Comparison of ENCODE assay signal across 11 cellular contexts in the genomic region with DNA sequence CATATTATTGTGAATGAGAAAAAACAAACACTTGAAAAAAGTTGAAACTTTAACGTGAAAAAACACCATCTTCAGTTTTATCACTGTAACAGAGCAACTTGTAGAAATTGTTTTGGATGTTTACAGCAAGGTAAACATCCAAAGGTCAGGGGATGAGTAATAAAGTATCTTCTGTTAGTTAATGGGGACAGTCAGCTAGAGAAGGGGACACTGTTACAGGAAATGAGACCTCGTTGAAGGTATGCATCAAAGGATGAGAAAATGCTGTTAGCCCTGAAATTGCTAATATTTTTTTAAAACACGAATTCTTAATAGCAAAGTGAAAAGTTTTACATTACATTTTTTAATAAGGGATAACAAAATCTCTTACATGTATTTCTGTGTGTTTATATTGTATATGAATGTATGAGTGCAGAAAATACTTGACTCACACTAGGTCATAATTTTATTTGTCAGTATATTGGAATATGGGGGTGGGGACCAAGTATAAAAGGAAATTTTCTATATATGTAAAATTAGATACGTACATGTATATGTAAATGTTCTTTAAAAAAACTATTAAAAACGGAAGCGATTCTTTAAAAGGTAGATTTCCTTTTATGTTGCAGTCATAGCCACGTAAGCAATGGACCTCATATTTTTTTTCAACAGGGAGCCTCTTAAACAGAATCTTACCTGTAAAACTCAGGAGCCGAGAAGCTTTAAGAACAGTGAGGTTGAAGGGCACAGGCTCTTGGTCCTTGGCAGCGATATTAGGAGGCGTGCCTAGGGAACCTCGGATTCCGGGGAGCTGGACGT. TPM values are rescaled to one million over a fixed set of nuclear protein-coding genes. Genes with fewer than 3 reads are reported as not detected.
DNase-seq lines count a peak whose midpoint lies in the region; ATAC-seq and TF ChIP-seq lines count a peak whose summit lies in the region.
"Had no signal": no experiment of that assay in that cellular context is flagged by ENCODE, and none has a peak within 500 bp of the region (broad histone marks: within the 10 kb centered on the region; RNA-seq: fewer than 3 reads in every experiment).

No MANE protein-coding gene starts in this region.

- H3K27ac Mint-ChIP-seq in T-helper 17 cell: peak overlapping the region; percentile 96
- H3K27ac Mint-ChIP-seq in type B pancreatic cell: no peak overlapping the region

- H3K9ac ChIP-seq in DND-41 (ENCODE audit: low read depth, low read length): peak overlapping the region; percentile 90
- peak overlapping the region; percentile 3 for H3K9ac ChIP-seq in iPS-15b (ENCODE audit: low read depth, low read length)

- peak overlapping the region; percentile 95 for H3K27ac ChIP-seq in DND-41 (ENCODE audit: low read length)

- peak overlapping the region; percentile 92 for H3K4me2 ChIP-seq in DND-41 (ENCODE audit: insufficient read depth, low read length)

- no peaks in the 10 kb centered on the region for H3K9me3 Mint-ChIP-seq in type B pancreatic cell

- TF ChIP-seq CTCF in DND-41 (IDR thresholded peaks at IDR 0.05; ENCODE audit: borderline replicate concordance, extremely low read depth, low read length, poor library complexity, severe bottlenecking): no peak
- TF ChIP-seq CTCF in type B pancreatic cell (conservative IDR thresholded peaks at IDR 0.05): no peak

- H2AFZ ChIP-seq in DND-41 (ENCODE audit: low read depth, low read length): no peak overlapping the region
- H2AFZ ChIP-seq: PC-9 had no signal

- H3K4me1 ChIP-seq in DND-41 (ENCODE audit: insufficient read depth, low read length): peaks cover 58% of the 10 kb centered on the region
- H3K4me1 ChIP-seq in iPS-15b (ENCODE audit: control insufficient read depth, insufficient read depth, low read length): no peaks in the 10 kb centered on the region

- H3K9me3 ChIP-seq in DND-41 (ENCODE audit: insufficient read depth, low read length, severe bottlenecking) (no peaks in the 10 kb centered on the region), T-helper 17 cell (ENCODE audit: control insufficient read depth, low read length, poor library complexity, severe bottlenecking) (no peaks in the 10 kb centered on the region), iPS-15b (ENCODE audit: control insufficient read depth, insufficient read depth, low read length) (no peaks in the 10 kb centered on the region)

- H3K36me3 ChIP-seq in DND-41 (ENCODE audit: insufficient read depth, low read length) (peaks cover 3% of the 10 kb centered on the region; the same call in 1 of the 2 replicates), iPS-15b (ENCODE audit: control insufficient read depth, insufficient read depth, low read length) (no peaks in the 10 kb centered on the region)

- ATAC-seq in DND-41 (ENCODE audit: insufficient read depth, low read depth) (no peak), GM18861 (IDR thresholded peaks at IDR 0.05; ENCODE audit: unreplicated experiment) (peak; percentile 26), T-helper 17 cell (no peak)

- no peaks in the 10 kb centered on the region for H3K27me3 ChIP-seq in DND-41 (ENCODE audit: insufficient read depth, low read length, poor library complexity)
- no peaks in the 10 kb centered on the region for H3K27me3 ChIP-seq in iPS-15b (ENCODE audit: control insufficient read depth, insufficient read depth, low read length)
- H3K27me3 ChIP-seq: tibial nerve had no signal

- H3K27me3 Mint-ChIP-seq in T-helper 17 cell: no peaks in the 10 kb centered on the region
- H3K27me3 Mint-ChIP-seq in type B pancreatic cell: no peaks in the 10 kb centered on the region

- H3K4me1 Mint-ChIP-seq in T-helper 17 cell (peaks cover 40% of the 10 kb centered on the region), type B pancreatic cell (ENCODE audit: unreplicated experiment) (peaks cover 28% of the 10 kb centered on the region)

- H3K4me3 Mint-ChIP-seq in T-helper 17 cell (peak overlapping the region; percentile 78), type B pancreatic cell (no peak overlapping the region)

- H3K36me3 Mint-ChIP-seq in T-helper 17 cell (ENCODE audit: low read depth) (no peaks in the 10 kb centered on the region), type B pancreatic cell (peaks cover 30% of the 10 kb centered on the region)

- no peaks in the 10 kb centered on the region for H4K20me1 ChIP-seq in DND-41 (ENCODE audit: insufficient read depth, low read length)

- peak overlapping the region in 1 of 2 experiments; percentile 68; a peak in 2 of 4 replicates for H3K4me3 ChIP-seq in DND-41 (ENCODE audit: low read depth in 1 of 2, low read length in 2 of 2)
- no peak overlapping the region for H3K4me3 ChIP-seq in iPS-15b (ENCODE audit: low read depth, low read length)
- H3K4me3 ChIP-seq: tibial nerve had no signal

- DNase-seq in DND-41: no peak
- no peak for DNase-seq in T-helper 17 cell
- no peak for DNase-seq in NOMO-1 (lab: John Stamatoyannopoulos, UW; ENCODE audit: unreplicated experiment in 2 of 2)
- DNase-seq in NCI-H128 (lab: John Stamatoyannopoulos, UW; ENCODE audit: unreplicated experiment): no peak
- DNase-seq in kidney tubule cell (ENCODE audit: low spot score): no peak
- no peak for DNase-seq in type B pancreatic cell (ENCODE audit: extremely low spot score, unreplicated experiment)
- DNase-seq: NCI-H1436 treated with DMSO at 0.1 percent for 48 hours, PC-9 had no signal

- H3K79me2 ChIP-seq in DND-41 (ENCODE audit: insufficient read depth, low read length): peaks cover 65% of the 10 kb centered on the region

RNA-seq across cellular contexts. Expression of a gene that starts 3.1 kb away (rescaled TPM):
- total RNA-seq in T-helper 17 cell (10 to 100 TPM; 41.5 to 42.0 TPM), type B pancreatic cell (ENCODE audit: low replicate concordance) (32.0 and 34.9 TPM in 2 replicates)

RNA-seq across cellular contexts. Expression of a gene that starts 39.3 kb away (rescaled TPM):
- total RNA-seq in T-helper 17 cell (1 to 10 TPM in 1 of 2 donors, under 1 TPM in 1; 0.90 to 6.2 TPM), type B pancreatic cell (ENCODE audit: low replicate concordance) (16.0 and 25.9 TPM in 2 replicates)
